ENCODE assay signal across 14 cellular contexts in the genomic region with DNA sequence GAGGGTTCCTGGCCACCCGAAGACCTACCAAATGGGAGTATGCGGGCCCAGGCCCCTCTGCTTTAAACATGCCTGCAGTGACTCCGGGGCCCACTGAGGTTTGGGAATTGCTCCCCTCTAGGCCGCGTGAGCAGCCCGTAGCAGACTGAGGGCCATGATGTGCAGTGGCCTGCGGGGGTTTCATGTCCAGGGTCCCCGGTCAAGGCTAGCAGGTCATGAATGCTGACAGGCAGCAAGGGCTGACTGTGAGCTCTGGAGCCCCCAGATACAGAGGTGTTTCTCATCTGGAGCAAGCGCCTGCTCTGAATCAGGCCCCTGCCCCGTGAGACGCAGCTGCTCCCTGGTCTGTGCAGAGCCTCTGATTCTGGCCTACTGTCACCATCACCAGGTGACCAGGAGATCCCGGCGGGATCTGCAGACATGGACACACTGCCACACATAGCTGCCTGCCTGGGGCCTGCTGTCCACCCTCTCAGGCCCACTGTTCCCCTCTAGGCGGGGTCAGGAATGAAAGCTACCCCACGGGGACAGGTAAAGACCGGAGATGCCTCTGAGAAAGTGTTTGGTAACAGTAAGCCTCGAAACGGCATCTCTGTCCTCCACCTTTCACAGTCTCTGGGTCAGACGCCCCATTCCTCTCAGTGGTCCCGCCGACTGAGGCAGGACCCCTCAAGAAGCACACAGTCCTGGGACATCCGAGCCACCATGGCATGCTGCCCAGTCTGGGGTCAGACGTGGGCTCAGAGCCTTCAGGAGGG.
DNase-seq lines count a peak whose midpoint lies in the region; ATAC-seq and TF ChIP-seq lines count a peak whose summit lies in the region.
"Had no signal": no experiment of that assay in that cellular context is flagged by ENCODE, and none has a peak within 500 bp of the region (broad histone marks: within the 10 kb centered on the region; RNA-seq: fewer than 3 reads in every experiment).

No MANE protein-coding gene starts in this region.

- no peaks in the 10 kb centered on the region for H3K27me3 ChIP-seq in heart left ventricle
- H3K27me3 ChIP-seq in neutrophil = no peaks in the 10 kb centered on the region
- H3K27me3 ChIP-seq in aorta (ENCODE audit: control insufficient read depth in 1 of 2, insufficient read depth in 2 of 2, low read length in 1 of 2) = no peaks in the 10 kb centered on the region
- H3K27me3 ChIP-seq: BLaER1 treated with 17β-estradiol and CSF1 and Interleukin-3, amounts not matched to agents 10 nM and 100 nM had no signal

- H3K4me3 ChIP-seq in heart left ventricle = no peak overlapping the region
- no peak overlapping the region for H3K4me3 ChIP-seq in neutrophil (ENCODE audit: low read depth in 1 of 2, low read length in 1 of 2)
- H3K4me3 ChIP-seq in aorta (ENCODE audit: low read length in 2 of 2) = no peak overlapping the region
- H3K4me3 ChIP-seq: BLaER1 treated with 17β-estradiol and CSF1 and Interleukin-3, amounts not matched to agents 10 nM and 100 nM had no signal

- no peak overlapping the region for H3K27ac Mint-ChIP-seq in stimulated activated memory B cell treated with anti-CD40 and anti-IgM and Interleukin-4, amounts not matched to agents 10 μg/mL and 1 μg/mL and 100 μg/mL, for 72 hours
- H3K27ac Mint-ChIP-seq: CD4-positive, CD25-positive, alpha-beta regulatory T cell; HFFc6 had no signal

- H3K9me3 Mint-ChIP-seq in stimulated activated memory B cell treated with anti-CD40 and anti-IgM and Interleukin-4, amounts not matched to agents 10 μg/mL and 1 μg/mL and 100 μg/mL, for 72 hours = no peaks in the 10 kb centered on the region
- H3K9me3 Mint-ChIP-seq: CD4-positive, CD25-positive, alpha-beta regulatory T cell; HFFc6 had no signal

- no peak overlapping the region for H3K27ac ChIP-seq in heart left ventricle
- H3K27ac ChIP-seq in neutrophil = peak overlapping the region; percentile 75
- no peak overlapping the region for H3K27ac ChIP-seq in aorta (ENCODE audit: low read depth in 1 of 2, low read length in 2 of 2)
- H3K27ac ChIP-seq: BLaER1 treated with 17β-estradiol and CSF1 and Interleukin-3, amounts not matched to agents 10 nM and 100 nM had no signal

- H3K36me3 ChIP-seq in heart left ventricle (peaks cover 0 to 74% (median 55%) of the 10 kb centered on the region in 9 donors), neutrophil (no peaks in the 10 kb centered on the region), aorta (ENCODE audit: control insufficient read depth in 1 of 2, insufficient read depth in 2 of 2, low read length in 1 of 2) (no peaks in the 10 kb centered on the region)

- no peak for TF ChIP-seq CTCF in heart left ventricle (IDR thresholded peaks at IDR 0.05)
- no peak for TF ChIP-seq CTCF in neutrophil (IDR thresholded peaks at IDR 0.05)

- H3K27me3 Mint-ChIP-seq in stimulated activated memory B cell treated with anti-CD40 and anti-IgM and Interleukin-4, amounts not matched to agents 10 μg/mL and 1 μg/mL and 100 μg/mL, for 72 hours = no peaks in the 10 kb centered on the region
- H3K27me3 Mint-ChIP-seq: CD4-positive, CD25-positive, alpha-beta regulatory T cell had no signal

- 86 to 93% (median 92%) methylated on average over 13 to 23 of the region's 23 CpGs for WGBS in heart left ventricle, 4 donors
- 92 to 94% methylated on average over 23 of the region's 23 CpGs for WGBS in aorta, 2 donors

- H3K4me3 Mint-ChIP-seq in stimulated activated memory B cell treated with anti-CD40 and anti-IgM and Interleukin-4, amounts not matched to agents 10 μg/mL and 1 μg/mL and 100 μg/mL, for 72 hours = no peak overlapping the region
- H3K4me3 Mint-ChIP-seq: CD4-positive, CD25-positive, alpha-beta regulatory T cell; HFFc6 had no signal

- no peak for TF ChIP-seq POLR2A in heart left ventricle (IDR thresholded peaks at IDR 0.05)

- H3K9me3 ChIP-seq in heart left ventricle (no peaks in the 10 kb centered on the region), neutrophil (no peaks in the 10 kb centered on the region), aorta (ENCODE audit: control insufficient read depth, low read length) (no peaks in the 10 kb centered on the region)

- ATAC-seq in heart left ventricle (peak in 1 of 4 donors; percentile 12), left ventricle myocardium superior (no peak), aorta (ENCODE audit: low FRiP score) (no peak), HG02798 (IDR thresholded peaks at IDR 0.05; ENCODE audit: poor library complexity, unreplicated experiment) (no peak)
- no peak for ATAC-seq in stimulated activated memory B cell treated with anti-CD40 and anti-IgM and Interleukin-4, amounts not matched to agents 10 μg/mL and 1 μg/mL and 100 μg/mL, for 72 hours

- DNase-seq in heart left ventricle (peak in 3 of 5 donors; percentile 10 to 37 (median 22)), cardiac septum (ENCODE audit: low spot score) (no peak), left ventricle myocardium superior (peak; percentile 21), aorta (peak; percentile 41 to 60), mucosa of gallbladder (ENCODE audit: low spot score) (no peak)
- DNase-seq: ACHN; CD4-positive, CD25-positive, alpha-beta regulatory T cell; DMS53; HCEC 1CT; HFFc6 had no signal

- H3K4me1 ChIP-seq in heart left ventricle (no peaks in the 10 kb centered on the region), neutrophil (ENCODE audit: control insufficient read depth in 1 of 2, insufficient read depth in 1 of 2, low read depth in 1 of 2, low read length in 1 of 2) (peaks cover 17 to 19% of the 10 kb centered on the region in 2 experiments), aorta (ENCODE audit: control insufficient read depth in 1 of 2, insufficient read depth in 2 of 2, low read length in 2 of 2) (no peaks in the 10 kb centered on the region)
- H3K4me1 ChIP-seq: BLaER1 treated with 17β-estradiol and CSF1 and Interleukin-3, amounts not matched to agents 10 nM and 100 nM had no signal

- intact Hi-C loops in heart left ventricle (cut with DNase I) (no loop called here), cardiac septum (cut with DNase I) (no loop called here), left ventricle myocardium superior (cut with micrococcal nuclease) (no loop called here), aorta (cut with DNase I) (no loop called here)

- peaks cover 56% of the 10 kb centered on the region for H3K36me3 Mint-ChIP-seq in stimulated activated memory B cell treated with anti-CD40 and anti-IgM and Interleukin-4, amounts not matched to agents 10 μg/mL and 1 μg/mL and 100 μg/mL, for 72 hours

- H3K4me1 Mint-ChIP-seq in stimulated activated memory B cell treated with anti-CD40 and anti-IgM and Interleukin-4, amounts not matched to agents 10 μg/mL and 1 μg/mL and 100 μg/mL, for 72 hours = no peaks in the 10 kb centered on the region
- H3K4me1 Mint-ChIP-seq: CD4-positive, CD25-positive, alpha-beta regulatory T cell had no signal

Comparison
In these comparisons a context has a peak if more than half of its experiments do, and no peak if none do; other contexts are left out.
1. DNase-seq: peak in heart left ventricle (3 of 5), left ventricle myocardium superior (single experiment) and aorta (2 of 2); none in cardiac septum (single experiment) and mucosa of gallbladder (single experiment).